In the genomic region with DNA sequence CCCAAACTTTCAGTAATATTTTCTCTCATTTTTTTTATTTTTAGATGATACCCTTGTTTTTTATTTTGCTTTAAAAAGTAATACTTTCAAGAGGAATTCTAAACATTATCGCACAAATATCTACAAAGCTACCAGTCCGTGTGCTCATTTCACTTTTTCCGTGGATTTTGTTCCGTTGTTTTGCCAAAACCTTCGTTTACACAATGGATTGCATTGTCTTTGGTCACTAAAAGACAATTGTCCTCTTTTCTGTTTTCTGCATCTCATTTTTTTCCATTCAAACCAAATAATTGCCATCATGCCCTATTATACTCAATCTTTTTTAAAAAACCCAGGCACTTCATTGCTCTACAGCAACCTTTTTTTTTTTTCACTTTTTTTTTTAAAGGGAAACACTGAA, we compare ENCODE assay signal across 15 cellular contexts.
A peak's percentile ranks its signal among the peaks of the same experiment; 100 is the strongest.
DNase-seq lines count a peak whose midpoint lies in the region; ATAC-seq and FAIRE-seq lines count a peak whose summit lies in the region.
"Had no signal": no experiment of that assay in that cellular context is flagged by ENCODE, and none has a peak within 500 bp of the region (broad histone marks: within the 10 kb centered on the region; RNA-seq: fewer than 3 reads in every experiment).

No MANE protein-coding gene starts in this region.

- peak; percentile 97 for FAIRE-seq in frontal cortex (lab: Jason Lieb, UNC)
- FAIRE-seq: GM12892, GM19239 had no signal

- peak; percentile 68 for DNase-seq in Ammon's horn (ENCODE audit: low spot score)
- no peak for DNase-seq in frontal cortex (ENCODE audit: low spot score in 2 of 2)
- peak; percentile 64 for DNase-seq in midbrain (lab: John Stamatoyannopoulos, UW)
- DNase-seq in superior temporal gyrus (ENCODE audit: extremely low spot score): peak; percentile 93
- no peak for DNase-seq in NCI-H1105 treated with DMSO at 0.1 percent for 48 hours (lab: John Stamatoyannopoulos, UW)
- DNase-seq: Caco-2; CD8-positive, alpha-beta memory T cell; DND-41; GDM1; HCEC 1CT; HFFc6 had no signal

- ATAC-seq in GM19455 (IDR thresholded peaks at IDR 0.05; ENCODE audit: unreplicated experiment): no peak
- ATAC-seq in HG02610 (IDR thresholded peaks at IDR 0.05; ENCODE audit: unreplicated experiment): no peak

Comparison
In these comparisons a context has a peak if more than half of its experiments do, and no peak if none do; other contexts are left out.
1. DNase-seq: peak in Ammon's horn (single experiment), midbrain (single experiment) and superior temporal gyrus (single experiment); none in frontal cortex (0 of 2) and NCI-H1105 treated with DMSO at 0.1 percent for 48 hours (single experiment).